In genomic region chr4:91116861-91117260, GRCh38 we compare ENCODE assay signal across 10 cellular contexts.
DNase-seq lines count a peak whose midpoint lies in the region; ATAC-seq and TF ChIP-seq lines count a peak whose summit lies in the region.
"Had no signal": no experiment of that assay in that cellular context is flagged by ENCODE, and none has a peak within 500 bp of the region (broad histone marks: within the 10 kb centered on the region; RNA-seq: fewer than 3 reads in every experiment).

No MANE protein-coding gene starts in this region.

- H3K27ac Mint-ChIP-seq in nephron = no peak overlapping the region
- H3K27ac Mint-ChIP-seq in activated naive CD8-positive, alpha-beta T cell treated with anti-CD3 and anti-CD28 coated beads, Interleukin-2, amount 50 U/mL, for 24 hours = no peak overlapping the region
- H3K27ac Mint-ChIP-seq: activated CD4-positive, alpha-beta T cell treated with anti-CD3 and anti-CD28 coated beads, Interleukin-2, amount 10 ng/mL, durations not matched to agents 24 days and 14 days had no signal

- H3K9me3 Mint-ChIP-seq in nephron = no peaks in the 10 kb centered on the region
- no peaks in the 10 kb centered on the region for H3K9me3 Mint-ChIP-seq in activated naive CD8-positive, alpha-beta T cell treated with anti-CD3 and anti-CD28 coated beads, Interleukin-2, amount 50 U/mL, for 24 hours
- H3K9me3 Mint-ChIP-seq: activated CD4-positive, alpha-beta T cell treated with anti-CD3 and anti-CD28 coated beads, Interleukin-2, amount 10 ng/mL, durations not matched to agents 24 days and 14 days had no signal

- H3K36me3 Mint-ChIP-seq in nephron (ENCODE audit: low read depth) = no peaks in the 10 kb centered on the region
- H3K36me3 Mint-ChIP-seq in activated naive CD8-positive, alpha-beta T cell treated with anti-CD3 and anti-CD28 coated beads, Interleukin-2, amount 50 U/mL, for 24 hours (ENCODE audit: low read depth) = no peaks in the 10 kb centered on the region

- POLR2A ChIA-PET in HEK293T (lab: Yijun Ruan, JAX) = no interaction called here

- no peak for ATAC-seq in GM19351 (IDR thresholded peaks at IDR 0.05; ENCODE audit: unreplicated experiment)
- ATAC-seq in activated naive CD8-positive, alpha-beta T cell treated with anti-CD3 and anti-CD28 coated beads, Interleukin-2, amount 50 U/mL, for 24 hours = no peak
- ATAC-seq: body of pancreas had no signal

- peak in 2 of 3 experiments; percentile 19 to 21 for TF ChIP-seq CTCF in nephron (IDR thresholded peaks at IDR 0.05; ENCODE audit: unreplicated experiment in 3 of 3)

- peaks cover 11% of the 10 kb centered on the region for H3K4me1 Mint-ChIP-seq in nephron
- no peaks in the 10 kb centered on the region for H3K4me1 Mint-ChIP-seq in activated naive CD8-positive, alpha-beta T cell treated with anti-CD3 and anti-CD28 coated beads, Interleukin-2, amount 50 U/mL, for 24 hours
- H3K4me1 Mint-ChIP-seq: activated CD4-positive, alpha-beta T cell treated with anti-CD3 and anti-CD28 coated beads, Interleukin-2, amount 10 ng/mL, durations not matched to agents 24 days and 14 days had no signal

- H3K4me3 Mint-ChIP-seq in nephron = no peak overlapping the region
- no peak overlapping the region for H3K4me3 Mint-ChIP-seq in activated naive CD8-positive, alpha-beta T cell treated with anti-CD3 and anti-CD28 coated beads, Interleukin-2, amount 50 U/mL, for 24 hours
- H3K4me3 Mint-ChIP-seq: activated CD4-positive, alpha-beta T cell treated with anti-CD3 and anti-CD28 coated beads, Interleukin-2, amount 10 ng/mL, durations not matched to agents 24 days and 14 days had no signal

- DNase-seq in NCI-H2107 treated with DMSO at 0.1 percent for 48 hours (lab: John Stamatoyannopoulos, UW; ENCODE audit: unreplicated experiment) (peak; percentile 10), NCI-H2107 (lab: John Stamatoyannopoulos, UW) (no peak), HuH-7 (ENCODE audit: low spot score) (peak; percentile 3), astrocyte of the hippocampus (ENCODE audit: low read depth, low spot score) (peak; percentile 11), HEK293T (ENCODE audit: extremely low spot score) (no peak)
- DNase-seq in activated naive CD8-positive, alpha-beta T cell treated with anti-CD3 and anti-CD28 coated beads, Interleukin-2, amount 50 U/mL, for 24 hours = no peak
- DNase-seq: activated CD4-positive, alpha-beta T cell treated with anti-CD3 and anti-CD28 coated beads, Interleukin-2, amount 10 ng/mL, durations not matched to agents 24 days and 14 days; body of pancreas had no signal

- CTCF ChIA-PET in HEK293T (lab: Yijun Ruan, JAX) = interaction anchor here (1.0 kb wide), 1 partner anchor 10 kb away, joined by 3 read pairs; no protein-coding TSS in a partner anchor

- H3K27me3 Mint-ChIP-seq in nephron (ENCODE audit: low read depth) = no peaks in the 10 kb centered on the region
- H3K27me3 Mint-ChIP-seq in activated naive CD8-positive, alpha-beta T cell treated with anti-CD3 and anti-CD28 coated beads, Interleukin-2, amount 50 U/mL, for 24 hours = no peaks in the 10 kb centered on the region
- H3K27me3 Mint-ChIP-seq: activated CD4-positive, alpha-beta T cell treated with anti-CD3 and anti-CD28 coated beads, Interleukin-2, amount 10 ng/mL, durations not matched to agents 24 days and 14 days had no signal

TF ChIP-seq in HEK293T, 16 proteins besides CTCF, POLR2A, EP300 and RAD21:
- TF ChIP-seq BHLHE40 (IDR thresholded peaks at IDR 0.05; ENCODE audit: borderline replicate concordance) = no peak
- TF ChIP-seq FOXM1 (IDR thresholded peaks at IDR 0.05; ENCODE audit: borderline replicate concordance) = no peak
- TF ChIP-seq ZNF384 (IDR thresholded peaks at IDR 0.05) = no peak
- no peak for TF ChIP-seq SP1 (IDR thresholded peaks at IDR 0.05)
- no peak for TF ChIP-seq HDGF (IDR thresholded peaks at IDR 0.05; ENCODE audit: borderline replicate concordance)
- TF ChIP-seq ELF4 (IDR thresholded peaks at IDR 0.05) = no peak
- no peak for TF ChIP-seq LEF1 (IDR thresholded peaks at IDR 0.05; ENCODE audit: borderline replicate concordance)
- TF ChIP-seq NFRKB (IDR thresholded peaks at IDR 0.05) = no peak
- no peak for TF ChIP-seq TARDBP (IDR thresholded peaks at IDR 0.05)
- TF ChIP-seq FOXA1 (IDR thresholded peaks at IDR 0.05) = no peak
- no peak for TF ChIP-seq SUZ12 (IDR thresholded peaks at IDR 0.05)
- TF ChIP-seq FOXK2 (IDR thresholded peaks at IDR 0.05) = no peak
- no peak for TF ChIP-seq L3MBTL2 (conservative IDR thresholded peaks at IDR 0.05)
- TF ChIP-seq ARNT (IDR thresholded peaks at IDR 0.05) = no peak
- no peak for TF ChIP-seq CTBP1 (IDR thresholded peaks at IDR 0.05; ENCODE audit: borderline replicate concordance)
- no peak for TF ChIP-seq PKNOX1 (IDR thresholded peaks at IDR 0.05)

Comparison
In these comparisons a context has a peak if more than half of its experiments do, and no peak if none do; other contexts are left out.
1. DNase-seq: peak in NCI-H2107 treated with DMSO at 0.1 percent for 48 hours (single experiment), HuH-7 (single experiment) and astrocyte of the hippocampus (single experiment); none in NCI-H2107 (single experiment), activated naive CD8-positive, alpha-beta T cell treated with anti-CD3 and anti-CD28 coated beads, Interleukin-2, amount 50 U/mL, for 24 hours (single experiment) and HEK293T (single experiment).